Comparison of ENCODE assay signal across 32 cellular contexts in the genomic region with DNA sequence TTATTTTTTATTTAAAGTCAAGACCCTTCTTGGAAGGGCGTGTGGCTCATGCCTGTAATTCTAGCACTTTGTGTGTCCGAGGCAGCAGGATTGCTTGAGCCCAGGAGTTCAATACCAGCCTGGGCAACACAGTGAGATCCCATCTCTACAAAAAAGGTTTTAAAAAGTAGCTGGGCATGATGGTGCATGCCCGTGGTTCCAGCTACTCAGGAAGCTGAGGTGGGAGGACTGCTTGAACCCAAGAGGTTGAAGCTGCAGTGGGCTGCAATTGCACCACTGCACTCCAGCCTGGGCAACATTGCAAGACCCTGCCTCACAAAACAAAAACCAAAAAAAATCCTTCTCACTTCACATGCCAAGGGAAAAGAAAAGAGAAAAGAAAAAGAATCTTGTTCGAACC. TPM values are rescaled to one million over a fixed set of nuclear protein-coding genes. Genes with fewer than 3 reads are reported as not detected.
"Had no signal": no experiment of that assay in that cellular context is flagged by ENCODE, and none has a peak within 500 bp of the region (broad histone marks: within the 10 kb centered on the region; RNA-seq: fewer than 3 reads in every experiment).

No MANE protein-coding gene starts in this region.

- H3K9me3 Mint-ChIP-seq: central memory CD8-positive, alpha-beta T cell; dendritic cell treated with granulocyte-macrophage colony-stimulating factor and Interleukin-4, amounts not matched to agents 40 ng/mL and 50 ng/mL, for 4 days; effector memory CD8-positive, alpha-beta T cell; immature natural killer cell; mesothelial cell of epicardium; naive B cell; natural killer cell treated with Interleukin-12 subunit alpha and Interleukin-12 subunit beta and Interleukin-15 and Interleukin-18, amount 100 ng/mL, for 72 hours; neural progenitor cell; stimulated activated naive CD8-positive, alpha-beta T cell treated with anti-CD3 and anti-CD28 coated beads, Interleukin-15, amount 100 ng/mL, for 72 hours; type B pancreatic cell had no signal

- H3K9me3 ChIP-seq: colonic mucosa, esophagus muscularis mucosa, gastroesophageal sphincter, mucosa of descending colon, suprapubic skin, thyroid gland had no signal

- ATAC-seq: effector memory CD8-positive, alpha-beta T cell; foreskin keratinocyte; gastroesophageal sphincter; left lobe of liver; mucosa of descending colon; natural killer cell treated with Interleukin-12 subunit alpha and Interleukin-12 subunit beta and Interleukin-15 and Interleukin-18, amount 100 ng/mL, for 72 hours; sciatic nerve; stimulated activated naive CD8-positive, alpha-beta T cell treated with anti-CD3 and anti-CD28 coated beads, Interleukin-15, amount 100 ng/mL, for 72 hours had no signal

- H3K36me3 Mint-ChIP-seq: natural killer cell treated with Interleukin-12 subunit alpha and Interleukin-12 subunit beta and Interleukin-15 and Interleukin-18, amount 100 ng/mL, for 72 hours had no signal

- H3K27me3 Mint-ChIP-seq: central memory CD8-positive, alpha-beta T cell; dendritic cell treated with granulocyte-macrophage colony-stimulating factor and Interleukin-4, amounts not matched to agents 40 ng/mL and 50 ng/mL, for 4 days; effector memory CD8-positive, alpha-beta T cell; naive B cell; natural killer cell treated with Interleukin-12 subunit alpha and Interleukin-12 subunit beta and Interleukin-15 and Interleukin-18, amount 100 ng/mL, for 72 hours; progenitor cell of endocrine pancreas; stimulated activated naive CD8-positive, alpha-beta T cell treated with anti-CD3 and anti-CD28 coated beads, Interleukin-15, amount 100 ng/mL, for 72 hours; type B pancreatic cell had no signal

- H3K27ac ChIP-seq: colonic mucosa, esophagus muscularis mucosa, foreskin keratinocyte, gastroesophageal sphincter, neural progenitor cell, parathyroid adenoma, suprapubic skin, thyroid gland had no signal

- H3K36me3 ChIP-seq: colonic mucosa, neural progenitor cell, thyroid gland had no signal

- H3K27ac Mint-ChIP-seq: dendritic cell treated with granulocyte-macrophage colony-stimulating factor and Interleukin-4, amounts not matched to agents 40 ng/mL and 50 ng/mL, for 4 days; effector memory CD8-positive, alpha-beta T cell; immature natural killer cell; mesothelial cell of epicardium; natural killer cell treated with Interleukin-12 subunit alpha and Interleukin-12 subunit beta and Interleukin-15 and Interleukin-18, amount 100 ng/mL, for 72 hours; progenitor cell of endocrine pancreas; stimulated activated naive CD8-positive, alpha-beta T cell treated with anti-CD3 and anti-CD28 coated beads, Interleukin-15, amount 100 ng/mL, for 72 hours; type B pancreatic cell had no signal

- H3K9ac ChIP-seq: neural progenitor cell, parathyroid adenoma had no signal

- DNase-seq: colonic mucosa; effector memory CD8-positive, alpha-beta T cell; foreskin keratinocyte; glutamatergic neuron; hypothalamus; immature natural killer cell; islet precursor cell; mesenchymal stem cell; mucosa of descending colon; naive B cell; stimulated activated CD4-positive, alpha-beta T cell treated with anti-CD3 and anti-CD28 coated beads, Interleukin-12 subunit alpha, Interleukin-12 subunit beta, amount 100 ng/mL, for 4 hours; stimulated activated CD4-positive, alpha-beta T cell treated with anti-CD3 and anti-CD28 coated beads, Interleukin-1b, Interleukin-23, amount 100 ng/mL, for 48 hours; stimulated activated CD4-positive, alpha-beta T cell treated with anti-CD3 and anti-CD28 coated beads, Interleukin-4, amount 100 ng/mL, for 1 hour; stimulated activated CD8-positive, alpha-beta memory T cell treated with anti-CD3 and anti-CD28 coated beads, Interleukin-4, amount 100 ng/mL, for 48 hours; stimulated activated naive CD4-positive, alpha-beta T cell; stimulated activated naive CD8-positive, alpha-beta T cell treated with anti-CD3 and anti-CD28 coated beads, Interleukin-15, amount 100 ng/mL, for 72 hours; thyroid gland had no signal

- H3K4me3 ChIP-seq: colonic mucosa, esophagus muscularis mucosa, gastroesophageal sphincter, lung, mucosa of descending colon, neural progenitor cell, smooth muscle cell, suprapubic skin, thyroid gland had no signal

- H2AFZ ChIP-seq: neural progenitor cell, parathyroid adenoma had no signal

- H3K4me3 Mint-ChIP-seq: central memory CD8-positive, alpha-beta T cell; dendritic cell treated with granulocyte-macrophage colony-stimulating factor and Interleukin-4, amounts not matched to agents 40 ng/mL and 50 ng/mL, for 4 days; effector memory CD8-positive, alpha-beta T cell; immature natural killer cell; mesothelial cell of epicardium; naive B cell; natural killer cell treated with Interleukin-12 subunit alpha and Interleukin-12 subunit beta and Interleukin-15 and Interleukin-18, amount 100 ng/mL, for 72 hours; neural progenitor cell; stimulated activated naive CD8-positive, alpha-beta T cell treated with anti-CD3 and anti-CD28 coated beads, Interleukin-15, amount 100 ng/mL, for 72 hours; type B pancreatic cell had no signal

- H3K4me2 ChIP-seq: neural progenitor cell, smooth muscle cell had no signal

- H3K27me3 ChIP-seq: colonic mucosa, esophagus muscularis mucosa, foreskin keratinocyte, gastroesophageal sphincter, neural progenitor cell, suprapubic skin, thyroid gland had no signal

RNA-seq across cellular contexts. Expression of a gene that starts 40.2 kb away (rescaled TPM):
- total RNA-seq: foreskin keratinocyte had no signal
